19 cellular contexts compared by ENCODE assay signal in genomic region chr12:79592865-79593264, GRCh38.
"Had no signal": no experiment of that assay in that cellular context is flagged by ENCODE, and none has a peak within 500 bp of the region (broad histone marks: within the 10 kb centered on the region; RNA-seq: fewer than 3 reads in every experiment).

No MANE protein-coding gene starts in this region.

- FAIRE-seq: kidney had no signal

- H3K4me1 Mint-ChIP-seq: naive thymus-derived CD8-positive, alpha-beta T cell had no signal

- H3K27me3 Mint-ChIP-seq: naive thymus-derived CD8-positive, alpha-beta T cell; progenitor cell of endocrine pancreas had no signal

- H3K27ac Mint-ChIP-seq: naive thymus-derived CD8-positive, alpha-beta T cell; progenitor cell of endocrine pancreas had no signal

- H3K9me3 Mint-ChIP-seq: naive thymus-derived CD8-positive, alpha-beta T cell had no signal

- H3K36me3 Mint-ChIP-seq: naive thymus-derived CD8-positive, alpha-beta T cell had no signal

- ATAC-seq: gastrocnemius medialis; heart left ventricle; left cardiac atrium; left lung; naive thymus-derived CD8-positive, alpha-beta T cell; sciatic nerve had no signal

- H3K4me3 Mint-ChIP-seq: naive thymus-derived CD8-positive, alpha-beta T cell had no signal

- DNase-seq: dorsolateral prefrontal cortex; effector CD4-positive, alpha-beta T cell; gastrocnemius medialis; heart left ventricle; kidney; left cardiac atrium; left lung; mesendoderm; naive thymus-derived CD8-positive, alpha-beta T cell; stimulated activated CD4-positive, alpha-beta T cell treated with anti-CD3 and anti-CD28 coated beads, Interleukin-12 subunit alpha, Interleukin-12 subunit beta, amount 100 ng/mL, for 4 hours; stimulated activated CD4-positive, alpha-beta T cell treated with anti-CD3 and anti-CD28 coated beads, Interleukin-1b, Interleukin-23, amount 100 ng/mL, for 48 hours; stimulated activated CD4-positive, alpha-beta T cell treated with anti-CD3 and anti-CD28 coated beads, Interleukin-4, amount 100 ng/mL, for 1 hour; stimulated activated CD8-positive, alpha-beta memory T cell treated with anti-CD3 and anti-CD28 coated beads, Interleukin-4, amount 100 ng/mL, for 48 hours; stimulated activated naive CD4-positive, alpha-beta T cell treated with Interleukin-2 at 50 U/mL for 16 hours; stomach; thyroid gland; trophoblast cell had no signal
